In genomic region chr20:36883972-36884535, GRCh38 we compare ENCODE assay signal across 16 cellular contexts. TPM values are rescaled to one million over a fixed set of nuclear protein-coding genes. Genes with fewer than 3 reads are reported as not detected.
"Had no signal": no experiment of that assay in that cellular context is flagged by ENCODE, and none has a peak within 500 bp of the region (broad histone marks: within the 10 kb centered on the region; RNA-seq: fewer than 3 reads in every experiment).

No MANE protein-coding gene starts in this region.

- H3K36me3 ChIP-seq: transverse colon had no signal

- H3K4me2 ChIP-seq: hepatocyte, smooth muscle cell had no signal

- H3K79me2 ChIP-seq: hepatocyte had no signal

- H3K9me3 ChIP-seq: transverse colon had no signal

- H3K27me3 ChIP-seq: hepatocyte, transverse colon had no signal

- H3K4me3 Mint-ChIP-seq: activated naive CD8-positive, alpha-beta T cell; activated T-cell treated with anti-CD3 and anti-CD28 coated beads, Interleukin-2, amount 50 U/mL, for 4 hours; central memory CD8-positive, alpha-beta T cell; effector memory CD8-positive, alpha-beta T cell; stimulated activated naive B cell treated with anti-CD40 and anti-IgM and Interleukin-4, amounts not matched to agents 10 μg/mL and 1 μg/mL and 100 μg/mL, for 72 hours had no signal

- H3K36me3 Mint-ChIP-seq: activated naive CD8-positive, alpha-beta T cell; brain had no signal

- H3K9me3 Mint-ChIP-seq: activated T-cell treated with anti-CD3 and anti-CD28 coated beads, Interleukin-2, amount 50 U/mL, for 4 hours; brain; central memory CD8-positive, alpha-beta T cell; effector memory CD8-positive, alpha-beta T cell had no signal

- H3K27ac ChIP-seq: epithelial cell of prostate, hepatocyte, transverse colon had no signal

- H3K4me3 ChIP-seq: hepatocyte, smooth muscle cell, transverse colon had no signal

- H3K27ac Mint-ChIP-seq: activated naive CD8-positive, alpha-beta T cell; brain; effector memory CD8-positive, alpha-beta T cell; stimulated activated naive B cell treated with anti-CD40 and anti-IgM and Interleukin-4, amounts not matched to agents 10 μg/mL and 1 μg/mL and 100 μg/mL, for 72 hours had no signal

- DNase-seq: activated gamma-delta T cell; activated T-cell treated with anti-CD3 and anti-CD28 coated beads, Interleukin-2, amount 50 U/mL, for 4 hours; amygdala; effector memory CD8-positive, alpha-beta T cell; right cardiac atrium; stimulated activated naive B cell treated with anti-CD40 and anti-IgM and Interleukin-4, amounts not matched to agents 10 μg/mL and 1 μg/mL and 100 μg/mL, for 72 hours; T1000; transverse colon had no signal

- ATAC-seq: activated T-cell treated with anti-CD3 and anti-CD28 coated beads, Interleukin-2, amount 50 U/mL, for 4 hours; effector memory CD8-positive, alpha-beta T cell; right cardiac atrium; stimulated activated naive B cell treated with anti-CD40 and anti-IgM and Interleukin-4, amounts not matched to agents 10 μg/mL and 1 μg/mL and 100 μg/mL, for 72 hours had no signal

- H3K27me3 Mint-ChIP-seq: activated naive CD8-positive, alpha-beta T cell; central memory CD8-positive, alpha-beta T cell; effector memory CD8-positive, alpha-beta T cell; stimulated activated naive B cell treated with anti-CD40 and anti-IgM and Interleukin-4, amounts not matched to agents 10 μg/mL and 1 μg/mL and 100 μg/mL, for 72 hours had no signal

- H2AFZ ChIP-seq: hepatocyte had no signal

RNA-seq across cellular contexts. Expression of gene TLDC2, which starts 8.1 kb away (rescaled TPM):
- total RNA-seq: activated T-cell treated with anti-CD3 and anti-CD28 coated beads, Interleukin-2, amount 50 U/mL, for 4 hours; mesenteric fat pad; right cardiac atrium; smooth muscle cell had no signal
- polyA plus RNA-seq: neural cell, smooth muscle cell had no signal
